Comparison of ENCODE assay signal across 29 cellular contexts in genomic region chr6:36867471-36868224, GRCh38. TPM values are rescaled to one million over a fixed set of nuclear protein-coding genes. Genes with fewer than 3 reads are reported as not detected.
DNase-seq lines count a peak whose midpoint lies in the region; ATAC-seq and TF ChIP-seq lines count a peak whose summit lies in the region.
"Had no signal": no experiment of that assay in that cellular context is flagged by ENCODE, and none has a peak within 500 bp of the region (broad histone marks: within the 10 kb centered on the region; RNA-seq: fewer than 3 reads in every experiment).

No MANE protein-coding gene starts in this region.

- H3K9me3 ChIP-seq in trophoblast cell (ENCODE audit: insufficient read depth, low read depth, low read length): peaks cover 3% of the 10 kb centered on the region
- H3K9me3 ChIP-seq: esophagus muscularis mucosa had no signal

- H3K79me1 ChIP-seq in trophoblast cell (ENCODE audit: low read length): no peaks in the 10 kb centered on the region

- H2AK5ac ChIP-seq in trophoblast cell (ENCODE audit: low read length): no peak overlapping the region

- H3K4me1 Mint-ChIP-seq in activated T-cell treated with anti-CD3 and anti-CD28 coated beads, Interleukin-2, amount 50 U/mL, for 24 hours (ENCODE audit: low read depth): peaks cover 86% of the 10 kb centered on the region
- peaks cover 19% of the 10 kb centered on the region for H3K4me1 Mint-ChIP-seq in Calu3 (ENCODE audit: low read depth, unreplicated experiment)

- WGBS in trophoblast cell (ENCODE audit: extremely low coverage, insufficient coverage, insufficient read length): no CpG with 5 or more reads among the region's 4 CpGs

- no peak overlapping the region for H3K23ac ChIP-seq in trophoblast cell (ENCODE audit: low read length)

- intact Hi-C loops in Right ventricle myocardium superior (cut with DNase I) (no loop called here), Calu3 (cut with micrococcal nuclease; ENCODE audit: unreplicated experiment) (no loop called here)

- H3K9me3 Mint-ChIP-seq in activated T-cell treated with anti-CD3 and anti-CD28 coated beads, Interleukin-2, amount 50 U/mL, for 24 hours: no peaks in the 10 kb centered on the region
- H3K9me3 Mint-ChIP-seq in Calu3 (ENCODE audit: low read depth, unreplicated experiment): no peaks in the 10 kb centered on the region
- H3K9me3 Mint-ChIP-seq: activated B cell treated with CpG ODN at 0.5 μM for 24 hours; activated CD8-positive, alpha-beta T cell treated with anti-CD3 and anti-CD28 coated beads for 36 hours; activated T-cell treated with anti-CD3 and anti-CD28 coated beads, Interleukin-2, amount 50 U/mL, for 4 hours; CD8-positive, alpha-beta T cell; endodermal cell; IgD-negative memory B cell had no signal

- H3K4me3 ChIP-seq in trophoblast cell (ENCODE audit: low read depth, low read length): no peak overlapping the region
- H3K4me3 ChIP-seq: esophagus muscularis mucosa had no signal

- no peak overlapping the region for H3K9ac ChIP-seq in trophoblast cell (ENCODE audit: low read length)

- H3K4me1 ChIP-seq in trophoblast cell (ENCODE audit: control insufficient read depth in 1 of 2, insufficient read depth in 2 of 2, low read length in 2 of 2): no peaks in the 10 kb centered on the region

- H3K36me3 Mint-ChIP-seq in activated T-cell treated with anti-CD3 and anti-CD28 coated beads, Interleukin-2, amount 50 U/mL, for 24 hours (ENCODE audit: low read depth): peaks cover 94% of the 10 kb centered on the region
- H3K36me3 Mint-ChIP-seq in Calu3 (ENCODE audit: insufficient read depth, unreplicated experiment): peaks cover 43% of the 10 kb centered on the region

- no peak overlapping the region for H3K4me2 ChIP-seq in trophoblast cell (ENCODE audit: low read length)

- H4K12ac ChIP-seq in trophoblast cell (ENCODE audit: low read depth, low read length): no peak overlapping the region

- no peak overlapping the region for H4K8ac ChIP-seq in trophoblast cell (ENCODE audit: low read depth, low read length)

- H2BK120ac ChIP-seq in trophoblast cell (ENCODE audit: insufficient read depth, low read length, poor library complexity): no peak overlapping the region

- H3K14ac ChIP-seq in trophoblast cell (ENCODE audit: low read length): no peak overlapping the region

- H3K27ac Mint-ChIP-seq in activated T-cell treated with anti-CD3 and anti-CD28 coated beads, Interleukin-2, amount 50 U/mL, for 24 hours: peak overlapping the region; percentile 28
- no peak overlapping the region for H3K27ac Mint-ChIP-seq in Calu3 (ENCODE audit: unreplicated experiment)
- H3K27ac Mint-ChIP-seq: activated B cell treated with CpG ODN at 0.5 μM for 24 hours; activated CD8-positive, alpha-beta T cell treated with anti-CD3 and anti-CD28 coated beads for 36 hours; CD8-positive, alpha-beta T cell; endodermal cell; progenitor cell of endocrine pancreas had no signal

- BruUV-seq in Calu3 (replicated peaks; lab: Mats Ljungman, UMichigan): no TSS peak

- no peak overlapping the region for H3K4ac ChIP-seq in trophoblast cell (ENCODE audit: low read depth, low read length)

- H3K27me3 Mint-ChIP-seq in activated T-cell treated with anti-CD3 and anti-CD28 coated beads, Interleukin-2, amount 50 U/mL, for 24 hours: no peaks in the 10 kb centered on the region
- H3K27me3 Mint-ChIP-seq in Calu3 (ENCODE audit: unreplicated experiment): no peaks in the 10 kb centered on the region
- H3K27me3 Mint-ChIP-seq: activated B cell treated with CpG ODN at 0.5 μM for 24 hours; activated CD8-positive, alpha-beta T cell treated with anti-CD3 and anti-CD28 coated beads for 36 hours; IgD-negative memory B cell; progenitor cell of endocrine pancreas had no signal

- CTCF ChIA-PET in Calu3 (lab: Charles Lee): interaction anchor here (0.5 to 1.2 kb wide), 4 partner anchors 18 to 327 kb away, joined by 3 to 8 read pairs (median 3); partner anchors contain the start of gene C6orf89

- H2AFZ ChIP-seq in trophoblast cell (ENCODE audit: insufficient read depth, low read length, poor library complexity): no peak overlapping the region

- H3K79me2 ChIP-seq in trophoblast cell (ENCODE audit: control insufficient read depth, insufficient read depth, low read length, poor library complexity): no peaks in the 10 kb centered on the region

- no peak overlapping the region for H2BK12ac ChIP-seq in trophoblast cell (ENCODE audit: low read length)

- no peaks in the 10 kb centered on the region for H3K27me3 ChIP-seq in trophoblast cell (ENCODE audit: insufficient read depth, low read length)
- H3K27me3 ChIP-seq: esophagus muscularis mucosa, foreskin keratinocyte had no signal

- no peak overlapping the region for H3K27ac ChIP-seq in trophoblast cell (ENCODE audit: low read depth, low read length)
- H3K27ac ChIP-seq: esophagus muscularis mucosa, foreskin keratinocyte had no signal

- H4K91ac ChIP-seq in trophoblast cell (ENCODE audit: low read depth, low read length): no peak overlapping the region

- no peak for TF ChIP-seq CTCF in Calu3 (IDR thresholded peaks at IDR 0.05; ENCODE audit: unreplicated experiment)

- DNase-seq in activated T-cell treated with anti-CD3 and anti-CD28 coated beads, Interleukin-2, amount 50 U/mL, for 24 hours: no peak
- DNase-seq in activated T-cell treated with anti-CD3 and anti-CD28 coated beads for 4 hours: no peak
- DNase-seq in NCI-H187 treated with DMSO at 0.1 percent for 48 hours (lab: John Stamatoyannopoulos, UW): peak; percentile 55
- peak; percentile 70 for DNase-seq in Right ventricle myocardium superior
- DNase-seq in trophoblast cell: no peak
- DNase-seq in stimulated activated CD4-positive, alpha-beta T cell treated with anti-CD3 and anti-CD28 coated beads, Interleukin-4, amount 100 ng/mL, for 1 hour: no peak
- DNase-seq in Calu3: no peak
- no peak for DNase-seq in stimulated activated CD4-positive, alpha-beta T cell treated with anti-CD3 and anti-CD28 coated beads, Interleukin-2, amount 100 ng/mL, for 24 hours
- DNase-seq: activated B cell treated with CpG ODN at 0.5 μM for 24 hours; activated CD8-positive, alpha-beta T cell treated with anti-CD3 and anti-CD28 coated beads for 36 hours; activated naive CD4-positive, alpha-beta T cell treated with anti-CD3 and anti-CD28 coated beads, Interleukin-2, amount 50 U/mL, for 16 hours; activated T-cell treated with anti-CD3 and anti-CD28 coated beads, Interleukin-2, amount 50 U/mL, for 4 hours; CD8-positive, alpha-beta T cell; DMS 273 treated with DMSO at 0.1 percent for 48 hours; endodermal cell; foreskin keratinocyte; kidney glomerular epithelial cell; NCI-H1092 treated with DMSO at 0.1 percent for 48 hours; NCI-H2029; NCI-H2227 treated with DMSO at 0.1 percent for 48 hours; NCI-H69; SIG-M5; stimulated activated naive CD4-positive, alpha-beta T cell treated with Interleukin-2 at 50 U/mL for 16 hours; T-helper 9 cell had no signal

- H3K36me3 ChIP-seq in trophoblast cell (ENCODE audit: control insufficient read depth in 1 of 2, insufficient read depth in 2 of 2, low read length in 2 of 2): peaks cover 7 to 12% of the 10 kb centered on the region in 2 experiments

- H3K18ac ChIP-seq in trophoblast cell (ENCODE audit: low read length): peak overlapping the region; percentile 33

- H2BK5ac ChIP-seq in trophoblast cell (ENCODE audit: low read depth, low read length, poor library complexity): no peak overlapping the region

- H3K4me3 Mint-ChIP-seq in activated T-cell treated with anti-CD3 and anti-CD28 coated beads, Interleukin-2, amount 50 U/mL, for 24 hours: no peak overlapping the region
- no peak overlapping the region for H3K4me3 Mint-ChIP-seq in Calu3 (ENCODE audit: low read depth, unreplicated experiment)
- H3K4me3 Mint-ChIP-seq: activated B cell treated with CpG ODN at 0.5 μM for 24 hours; activated CD8-positive, alpha-beta T cell treated with anti-CD3 and anti-CD28 coated beads for 36 hours; activated T-cell treated with anti-CD3 and anti-CD28 coated beads, Interleukin-2, amount 50 U/mL, for 4 hours; CD8-positive, alpha-beta T cell; endodermal cell had no signal

- peak; percentile 83 for ATAC-seq in Right ventricle myocardium superior (ENCODE audit: poor library complexity)
- ATAC-seq: activated CD8-positive, alpha-beta T cell treated with anti-CD3 and anti-CD28 coated beads for 36 hours; activated T-cell treated with anti-CD3 and anti-CD28 coated beads, Interleukin-2, amount 50 U/mL, for 4 hours; CD8-positive, alpha-beta T cell; foreskin keratinocyte; Panc1 had no signal

RNA-seq across cellular contexts. Expression of gene PPIL1, which starts 7.0 kb away (rescaled TPM):
- total RNA-seq in Right ventricle myocardium superior (65.2 TPM), Calu3 (2022) (59.6 and 64.4 TPM in 2 replicates)
- 32.6 and 33.1 TPM in 2 replicates for polyA plus RNA-seq in trophoblast cell (2013)

RNA-seq across cellular contexts. Expression of gene C6orf89, which starts 18.1 kb away (rescaled TPM):
- total RNA-seq in Right ventricle myocardium superior: 73.2 TPM
- polyA plus RNA-seq in trophoblast cell (2013): 17.7 and 18.1 TPM in 2 replicates
- 58.3 and 61.1 TPM in 2 replicates for total RNA-seq in Calu3 (2022)

RNA-seq across cellular contexts. Expression of gene CPNE5, which starts 28.4 kb away (rescaled TPM):
- 10.0 TPM for total RNA-seq in Right ventricle myocardium superior
- 1.1 and 1.2 TPM in 2 replicates for polyA plus RNA-seq in trophoblast cell (2013)
- 0.12 TPM in 1 of 2 replicates, not detected in the other for total RNA-seq in Calu3 (2022)
- total RNA-seq: bronchial epithelial cell, foreskin keratinocyte had no signal

Comparison
In these comparisons a context has a peak if more than half of its experiments do, and no peak if none do; other contexts are left out.
1. DNase-seq: peak in NCI-H187 treated with DMSO at 0.1 percent for 48 hours (single experiment) and Right ventricle myocardium superior (single experiment); none in activated T-cell treated with anti-CD3 and anti-CD28 coated beads, Interleukin-2, amount 50 U/mL, for 24 hours (single experiment), activated T-cell treated with anti-CD3 and anti-CD28 coated beads for 4 hours (single experiment), trophoblast cell (0 of 2), stimulated activated CD4-positive, alpha-beta T cell treated with anti-CD3 and anti-CD28 coated beads, Interleukin-4, amount 100 ng/mL, for 1 hour (single experiment), Calu3 (single experiment) and stimulated activated CD4-positive, alpha-beta T cell treated with anti-CD3 and anti-CD28 coated beads, Interleukin-2, amount 100 ng/mL, for 24 hours (0 of 2).